1 cellular context compared by ENCODE assay signal in the genomic region with DNA sequence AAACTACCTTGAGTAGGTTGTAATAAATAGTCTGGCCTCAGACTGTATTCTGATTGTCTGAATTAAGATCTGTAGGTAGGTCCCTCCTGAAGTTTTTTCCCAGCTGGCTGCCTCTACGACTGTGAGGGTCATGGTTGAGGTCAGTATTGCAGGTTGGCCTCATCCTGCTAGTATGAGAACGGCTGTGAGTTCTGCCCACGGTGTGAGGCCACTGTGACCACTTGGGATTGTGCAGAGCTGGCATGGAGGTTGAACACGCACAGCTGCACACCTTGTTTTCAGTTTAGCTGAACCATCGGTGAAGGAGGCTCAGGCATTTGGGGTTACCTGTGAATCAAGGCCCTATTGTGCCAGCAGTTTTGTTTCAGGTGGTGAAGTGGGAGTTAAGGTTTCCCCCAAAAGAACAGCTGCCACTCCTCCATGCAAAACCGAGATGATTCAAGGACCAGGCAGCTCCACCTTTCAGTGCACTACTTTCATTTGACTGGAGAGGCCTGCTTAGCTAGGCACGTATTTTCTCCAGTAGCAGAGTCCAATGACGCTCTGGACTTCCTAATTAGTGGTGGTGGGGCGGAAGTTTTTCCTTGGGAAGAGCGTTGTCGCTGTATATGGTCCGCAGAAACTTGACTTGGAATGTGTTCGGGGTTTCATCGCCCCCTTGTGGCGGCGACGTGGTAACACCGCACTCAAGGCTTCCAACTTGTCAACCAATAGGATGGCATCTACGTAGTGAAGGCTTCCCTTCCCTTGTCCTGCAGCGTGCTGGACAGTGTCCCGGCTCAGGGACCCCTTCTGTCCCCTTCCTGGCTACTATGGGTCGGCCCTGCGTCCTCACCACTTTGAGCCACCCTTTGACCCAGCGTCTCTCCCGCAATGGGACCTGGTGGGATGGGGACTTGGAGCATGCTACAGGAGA.
A peak's percentile ranks its signal among the peaks of the same experiment; 100 is the strongest.
TF ChIP-seq lines count a peak whose summit lies in the region.

No MANE protein-coding gene starts in this region.

TF ChIP-seq in GM12878, 131 proteins besides CTCF, POLR2A, EP300 and RAD21:
- TF ChIP-seq SMC3 (IDR thresholded peaks at IDR 0.05; ENCODE audit: borderline replicate concordance, low read length) (peak; percentile 63; the same call in 1 of the 2 replicates), EGR1 (IDR thresholded peaks at IDR 0.05; ENCODE audit: borderline replicate concordance in 1 of 2, low read depth in 2 of 2, low read length in 2 of 2) (0 out of 3 replicates have a peak, but pooled peaks of 1 of the 2 experiments have one; percentile 15), IKZF1 (conservative IDR thresholded peaks at IDR 0.05) (peak; percentile 57), CREM (IDR thresholded peaks at IDR 0.05; ENCODE audit: low read depth) (0 out of 2 replicates have a peak, but pooled peaks have one; percentile 46), IKZF2 (IDR thresholded peaks at IDR 0.05) (peak; percentile 26 to 27; a peak in 2 of 4 replicates), RFX5 (IDR thresholded peaks at IDR 0.05; ENCODE audit: low read depth, low read length) (0 out of 2 replicates have a peak, but pooled peaks have one; percentile 35), ATF7 (IDR thresholded peaks at IDR 0.05; ENCODE audit: low read depth) (no peak), POLR2AphosphoS5 (IDR thresholded peaks at IDR 0.05; ENCODE audit: low read length) (0 out of 2 replicates have a peak, but pooled peaks have one; percentile 47), STAT1 (conservative IDR thresholded peaks at IDR 0.05) (no peak), ZNF274 (IDR thresholded peaks at IDR 0.05; ENCODE audit: insufficient read depth, insufficient read length) (no peak), CREB1 (IDR thresholded peaks at IDR 0.05; ENCODE audit: low read depth) (peak; percentile 62; the same call in 1 of the 2 replicates), DPF2 (IDR thresholded peaks at IDR 0.05) (no peak), CHD2 (IDR thresholded peaks at IDR 0.05; ENCODE audit: borderline replicate concordance, low read depth, low read length) (no peak), POU2F2 (IDR thresholded peaks at IDR 0.05; ENCODE audit: borderline replicate concordance, low read depth, low read length) (0 out of 3 replicates have a peak, but pooled peaks have one; percentile 15), EZH2 (IDR thresholded peaks at IDR 0.05; ENCODE audit: borderline replicate concordance, control insufficient read depth, low read depth, low read length) (no peak), RUNX3 (IDR thresholded peaks at IDR 0.05; ENCODE audit: low read length) (peak; percentile 39; the same call in 1 of the 2 replicates), MEF2B (IDR thresholded peaks at IDR 0.05; ENCODE audit: partially characterized antibody, poor library complexity, severe bottlenecking) (no peak), NR2C1 (IDR thresholded peaks at IDR 0.05) (no peak), GATAD2B (conservative IDR thresholded peaks at IDR 0.05; ENCODE audit: low read depth) (no peak), RELA (IDR thresholded peaks at IDR 0.05; ENCODE audit: borderline replicate concordance, partially characterized antibody) (no peak), FOXK2 (IDR thresholded peaks at IDR 0.05) (no peak)
- TF ChIP-seq, protein P1, sequence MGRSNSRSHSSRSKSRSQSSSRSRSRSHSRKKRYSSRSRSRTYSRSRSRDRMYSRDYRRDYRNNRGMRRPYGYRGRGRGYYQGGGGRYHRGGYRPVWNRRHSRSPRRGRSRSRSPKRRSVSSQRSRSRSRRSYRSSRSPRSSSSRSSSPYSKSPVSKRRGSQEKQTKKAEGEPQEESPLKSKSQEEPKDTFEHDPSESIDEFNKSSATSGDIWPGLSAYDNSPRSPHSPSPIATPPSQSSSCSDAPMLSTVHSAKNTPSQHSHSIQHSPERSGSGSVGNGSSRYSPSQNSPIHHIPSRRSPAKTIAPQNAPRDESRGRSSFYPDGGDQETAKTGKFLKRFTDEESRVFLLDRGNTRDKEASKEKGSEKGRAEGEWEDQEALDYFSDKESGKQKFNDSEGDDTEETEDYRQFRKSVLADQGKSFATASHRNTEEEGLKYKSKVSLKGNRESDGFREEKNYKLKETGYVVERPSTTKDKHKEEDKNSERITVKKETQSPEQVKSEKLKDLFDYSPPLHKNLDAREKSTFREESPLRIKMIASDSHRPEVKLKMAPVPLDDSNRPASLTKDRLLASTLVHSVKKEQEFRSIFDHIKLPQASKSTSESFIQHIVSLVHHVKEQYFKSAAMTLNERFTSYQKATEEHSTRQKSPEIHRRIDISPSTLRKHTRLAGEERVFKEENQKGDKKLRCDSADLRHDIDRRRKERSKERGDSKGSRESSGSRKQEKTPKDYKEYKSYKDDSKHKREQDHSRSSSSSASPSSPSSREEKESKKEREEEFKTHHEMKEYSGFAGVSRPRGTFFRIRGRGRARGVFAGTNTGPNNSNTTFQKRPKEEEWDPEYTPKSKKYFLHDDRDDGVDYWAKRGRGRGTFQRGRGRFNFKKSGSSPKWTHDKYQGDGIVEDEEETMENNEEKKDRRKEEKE (IDR thresholded peaks at IDR 0.05) = no peak
- TF ChIP-seq, protein P2, sequence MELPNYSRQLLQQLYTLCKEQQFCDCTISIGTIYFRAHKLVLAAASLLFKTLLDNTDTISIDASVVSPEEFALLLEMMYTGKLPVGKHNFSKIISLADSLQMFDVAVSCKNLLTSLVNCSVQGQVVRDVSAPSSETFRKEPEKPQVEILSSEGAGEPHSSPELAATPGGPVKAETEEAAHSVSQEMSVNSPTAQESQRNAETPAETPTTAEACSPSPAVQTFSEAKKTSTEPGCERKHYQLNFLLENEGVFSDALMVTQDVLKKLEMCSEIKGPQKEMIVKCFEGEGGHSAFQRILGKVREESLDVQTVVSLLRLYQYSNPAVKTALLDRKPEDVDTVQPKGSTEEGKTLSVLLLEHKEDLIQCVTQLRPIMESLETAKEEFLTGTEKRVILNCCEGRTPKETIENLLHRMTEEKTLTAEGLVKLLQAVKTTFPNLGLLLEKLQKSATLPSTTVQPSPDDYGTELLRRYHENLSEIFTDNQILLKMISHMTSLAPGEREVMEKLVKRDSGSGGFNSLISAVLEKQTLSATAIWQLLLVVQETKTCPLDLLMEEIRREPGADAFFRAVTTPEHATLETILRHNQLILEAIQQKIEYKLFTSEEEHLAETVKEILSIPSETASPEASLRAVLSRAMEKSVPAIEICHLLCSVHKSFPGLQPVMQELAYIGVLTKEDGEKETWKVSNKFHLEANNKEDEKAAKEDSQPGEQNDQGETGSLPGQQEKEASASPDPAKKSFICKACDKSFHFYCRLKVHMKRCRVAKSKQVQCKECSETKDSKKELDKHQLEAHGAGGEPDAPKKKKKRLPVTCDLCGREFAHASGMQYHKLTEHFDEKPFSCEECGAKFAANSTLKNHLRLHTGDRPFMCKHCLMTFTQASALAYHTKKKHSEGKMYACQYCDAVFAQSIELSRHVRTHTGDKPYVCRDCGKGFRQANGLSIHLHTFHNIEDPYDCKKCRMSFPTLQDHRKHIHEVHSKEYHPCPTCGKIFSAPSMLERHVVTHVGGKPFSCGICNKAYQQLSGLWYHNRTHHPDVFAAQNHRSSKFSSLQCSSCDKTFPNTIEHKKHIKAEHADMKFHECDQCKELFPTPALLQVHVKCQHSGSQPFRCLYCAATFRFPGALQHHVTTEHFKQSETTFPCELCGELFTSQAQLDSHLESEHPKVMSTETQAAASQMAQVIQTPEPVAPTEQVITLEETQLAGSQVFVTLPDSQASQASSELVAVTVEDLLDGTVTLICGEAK (IDR thresholded peaks at IDR 0.05; ENCODE audit: borderline replicate concordance) = no peak
- TF ChIP-seq, protein P3, sequence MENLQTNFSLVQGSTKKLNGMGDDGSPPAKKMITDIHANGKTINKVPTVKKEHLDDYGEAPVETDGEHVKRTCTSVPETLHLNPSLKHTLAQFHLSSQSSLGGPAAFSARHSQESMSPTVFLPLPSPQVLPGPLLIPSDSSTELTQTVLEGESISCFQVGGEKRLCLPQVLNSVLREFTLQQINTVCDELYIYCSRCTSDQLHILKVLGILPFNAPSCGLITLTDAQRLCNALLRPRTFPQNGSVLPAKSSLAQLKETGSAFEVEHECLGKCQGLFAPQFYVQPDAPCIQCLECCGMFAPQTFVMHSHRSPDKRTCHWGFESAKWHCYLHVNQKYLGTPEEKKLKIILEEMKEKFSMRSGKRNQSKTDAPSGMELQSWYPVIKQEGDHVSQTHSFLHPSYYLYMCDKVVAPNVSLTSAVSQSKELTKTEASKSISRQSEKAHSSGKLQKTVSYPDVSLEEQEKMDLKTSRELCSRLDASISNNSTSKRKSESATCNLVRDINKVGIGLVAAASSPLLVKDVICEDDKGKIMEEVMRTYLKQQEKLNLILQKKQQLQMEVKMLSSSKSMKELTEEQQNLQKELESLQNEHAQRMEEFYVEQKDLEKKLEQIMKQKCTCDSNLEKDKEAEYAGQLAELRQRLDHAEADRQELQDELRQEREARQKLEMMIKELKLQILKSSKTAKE (IDR thresholded peaks at IDR 0.05; ENCODE audit: low read depth, poor library complexity, severe bottlenecking) = no peak
